In the genomic region with DNA sequence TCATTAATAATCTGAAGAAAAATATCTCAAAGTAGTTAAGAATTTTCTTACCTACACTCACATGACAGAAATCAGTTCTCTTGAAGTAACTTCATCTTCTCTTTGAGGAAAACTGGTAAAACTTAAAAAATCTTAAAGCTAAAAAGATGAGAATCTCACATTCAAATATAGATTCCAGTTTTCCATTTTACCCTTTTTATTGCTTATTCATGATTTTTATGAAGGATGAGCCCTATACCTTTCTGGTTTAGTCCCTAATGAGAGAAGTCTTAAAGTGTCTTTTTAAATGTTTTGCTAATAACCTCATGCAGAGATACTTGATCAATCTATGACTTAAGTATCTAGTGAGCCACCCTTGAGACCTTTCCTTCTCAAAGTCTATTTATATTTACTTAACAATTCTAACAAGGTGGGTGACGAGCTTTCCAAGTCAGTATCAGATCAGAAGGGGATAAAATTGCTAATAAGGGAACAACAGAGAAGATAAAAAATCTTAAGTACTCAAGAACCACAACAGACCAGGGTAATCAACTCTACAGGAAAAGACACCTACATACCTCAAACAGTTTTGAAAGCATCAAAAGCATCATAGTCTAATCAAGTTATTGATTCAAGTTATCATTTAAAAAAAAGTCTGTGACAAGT, we compare ENCODE assay signal across 11 cellular contexts. TPM values are rescaled to one million over a fixed set of nuclear protein-coding genes. Genes with fewer than 3 reads are reported as not detected.
DNase-seq lines count a peak whose midpoint lies in the region; ATAC-seq and TF ChIP-seq lines count a peak whose summit lies in the region.
"Had no signal": no experiment of that assay in that cellular context is flagged by ENCODE, and none has a peak within 500 bp of the region (broad histone marks: within the 10 kb centered on the region; RNA-seq: fewer than 3 reads in every experiment).

No MANE protein-coding gene starts in this region.

- CTCF ChIA-PET in CD4-positive, alpha-beta T cell (lab: Charles Lee): no interaction called here

- H3K4me3 ChIP-seq in HUES64 (ENCODE audit: low read length): peak overlapping the region; percentile 99; the same call in 1 of the 2 replicates
- H3K4me3 ChIP-seq: ovary had no signal

- no peak overlapping the region for H3K9ac ChIP-seq in HUES64 (ENCODE audit: low read depth, low read length)

- peaks cover 47% of the 10 kb centered on the region for H3K36me3 Mint-ChIP-seq in CD4-positive, alpha-beta T cell (ENCODE audit: low read depth)
- H3K36me3 Mint-ChIP-seq in activated naive CD8-positive, alpha-beta T cell: peaks cover 21% of the 10 kb centered on the region
- H3K36me3 Mint-ChIP-seq in naive thymus-derived CD8-positive, alpha-beta T cell: peaks cover 0 to 46% (median 10%) of the 10 kb centered on the region in 3 donors

- no CpG with 5 or more reads among the region's 1 CpG for WGBS in HUES64

- intact Hi-C loops in CD4-positive, alpha-beta T cell (cut with DNase I, micrococcal nuclease): loop anchor here in 1 of 2 experiments (5.0 to 10.0 kb wide), 7 partner anchors 174 to 1964 kb away; a partner anchor contains a TSS

- H3K36me3 ChIP-seq in HUES64 (ENCODE audit: insufficient read depth, low read length): peaks cover 59% of the 10 kb centered on the region
- H3K36me3 ChIP-seq: ovary had no signal

- no peak for TF ChIP-seq CTCF in CD4-positive, alpha-beta T cell (IDR thresholded peaks at IDR 0.05)

- no peak overlapping the region for H3K27ac ChIP-seq in CD4-positive, alpha-beta T cell (ENCODE audit: low read depth, low read length)
- H3K27ac ChIP-seq in HUES64 (ENCODE audit: low read depth, low read length): no peak overlapping the region
- H3K27ac ChIP-seq: ovary had no signal

- H3K4me1 ChIP-seq in HUES64 (ENCODE audit: insufficient read depth, low read length): peaks cover 7% of the 10 kb centered on the region; the same call in 1 of the 2 replicates

- peaks cover 75% of the 10 kb centered on the region for H3K4me1 Mint-ChIP-seq in CD4-positive, alpha-beta T cell (ENCODE audit: low read depth)
- H3K4me1 Mint-ChIP-seq in activated naive CD8-positive, alpha-beta T cell (ENCODE audit: low read depth): peaks cover 63% of the 10 kb centered on the region
- H3K4me1 Mint-ChIP-seq in naive thymus-derived CD8-positive, alpha-beta T cell: peaks cover 31 to 55% (median 53%) of the 10 kb centered on the region in 4 donors

- peak overlapping the region; percentile 77 for H3K4me3 Mint-ChIP-seq in CD4-positive, alpha-beta T cell
- H3K4me3 Mint-ChIP-seq in activated naive CD8-positive, alpha-beta T cell: peak overlapping the region; percentile 95
- peak overlapping the region in 9 of 10 donors; percentile 9 to 57 (median 44) for H3K4me3 Mint-ChIP-seq in naive thymus-derived CD8-positive, alpha-beta T cell

- DNase-seq in CD4-positive, alpha-beta T cell: no peak
- no peak for DNase-seq in naive thymus-derived CD8-positive, alpha-beta T cell
- DNase-seq in glomerular visceral epithelial cell (ENCODE audit: extremely low spot score) (no peak), kidney tubule cell (ENCODE audit: low spot score) (no peak), NCI-H1694 treated with DMSO at 0.1 percent for 48 hours (lab: John Stamatoyannopoulos, UW) (no peak)
- DNase-seq: DMS79 treated with DMSO at 0.1 percent for 48 hours, NCI-H2081 treated with DMSO at 0.1 percent for 48 hours, ovary, T-helper 9 cell had no signal

- H3K27ac Mint-ChIP-seq in CD4-positive, alpha-beta T cell: peak overlapping the region; percentile 60
- peak overlapping the region; percentile 77 for H3K27ac Mint-ChIP-seq in activated naive CD8-positive, alpha-beta T cell
- peak overlapping the region in 7 of 10 donors; percentile 7 to 85 (median 70) for H3K27ac Mint-ChIP-seq in naive thymus-derived CD8-positive, alpha-beta T cell

- ATAC-seq in CD4-positive, alpha-beta T cell (ENCODE audit: poor library complexity): no peak
- no peak for ATAC-seq in naive thymus-derived CD8-positive, alpha-beta T cell

- no peaks in the 10 kb centered on the region for H3K9me3 Mint-ChIP-seq in CD4-positive, alpha-beta T cell
- no peaks in the 10 kb centered on the region for H3K9me3 Mint-ChIP-seq in activated naive CD8-positive, alpha-beta T cell (ENCODE audit: low read depth)
- H3K9me3 Mint-ChIP-seq in naive thymus-derived CD8-positive, alpha-beta T cell: no peaks in the 10 kb centered on the region

- no peaks in the 10 kb centered on the region for H3K27me3 ChIP-seq in CD4-positive, alpha-beta T cell (ENCODE audit: control insufficient read depth, insufficient read depth, low read length)
- H3K27me3 ChIP-seq in HUES64 (ENCODE audit: insufficient read depth, low read length): no peaks in the 10 kb centered on the region
- H3K27me3 ChIP-seq: ovary had no signal

- no peaks in the 10 kb centered on the region for H3K27me3 Mint-ChIP-seq in CD4-positive, alpha-beta T cell
- H3K27me3 Mint-ChIP-seq in activated naive CD8-positive, alpha-beta T cell: no peaks in the 10 kb centered on the region
- H3K27me3 Mint-ChIP-seq in naive thymus-derived CD8-positive, alpha-beta T cell: peaks cover 0 to 1% (median 0%) of the 10 kb centered on the region in 5 donors

- POLR2A ChIA-PET in CD4-positive, alpha-beta T cell (lab: Charles Lee): interaction anchor here (1.3 to 1.6 kb wide), 2 partner anchors 11 to 379 kb away, joined by 4 read pairs; a partner anchor contains a TSS
- POLR2A ChIA-PET in naive thymus-derived CD8-positive, alpha-beta T cell (lab: Charles Lee): interaction anchor here (3.1 kb wide), 1 partner anchor 35 kb away, joined by 8 read pairs; a partner anchor contains a TSS

- no peaks in the 10 kb centered on the region for H3K9me3 ChIP-seq in CD4-positive, alpha-beta T cell (ENCODE audit: control insufficient read depth, low read length)
- H3K9me3 ChIP-seq in HUES64 (ENCODE audit: insufficient read depth, low read depth, low read length): no peaks in the 10 kb centered on the region
- H3K9me3 ChIP-seq: ovary had no signal

RNA-seq across cellular contexts. Expression of a gene that starts 2.6 kb away (rescaled TPM):
- 10 to 100 TPM; 49.8 to 56.8 TPM for total RNA-seq in CD4-positive, alpha-beta T cell
- 149 TPM for polyA plus RNA-seq in HUES64 (2013, experiment 1 of 2)
- polyA plus RNA-seq in HUES64 (2013, experiment 2 of 2): 150 TPM
- total RNA-seq in naive thymus-derived CD8-positive, alpha-beta T cell: 100 to 1,000 TPM; 150 to 151 TPM
- 10 to 100 TPM; 62.2 to 75.2 (median 66.5) TPM for polyA plus RNA-seq in naive thymus-derived CD8-positive, alpha-beta T cell

RNA-seq across cellular contexts. Expression of a gene that starts 34.2 kb away (rescaled TPM):
- total RNA-seq in CD4-positive, alpha-beta T cell: 10 to 100 TPM; 55.9 to 65.7 TPM
- 21.4 TPM for polyA plus RNA-seq in HUES64 (2013, experiment 1 of 2)
- polyA plus RNA-seq in HUES64 (2013, experiment 2 of 2): 20.7 TPM
- 100 to 1,000 TPM; 102 to 105 TPM for total RNA-seq in naive thymus-derived CD8-positive, alpha-beta T cell
- 10 to 100 TPM; 15.0 to 29.1 (median 26.7) TPM for polyA plus RNA-seq in naive thymus-derived CD8-positive, alpha-beta T cell

RNA-seq across cellular contexts. Expression of a gene that starts 34.8 kb away (rescaled TPM):
- 1 to 10 TPM; 4.8 TPM for total RNA-seq in CD4-positive, alpha-beta T cell
- polyA plus RNA-seq in HUES64 (2013, experiment 1 of 2): 8.4 TPM
- 11.2 TPM for polyA plus RNA-seq in HUES64 (2013, experiment 2 of 2)
- total RNA-seq in naive thymus-derived CD8-positive, alpha-beta T cell: 1 to 10 TPM; 4.4 TPM
- 1 to 10 TPM; 2.4 to 5.2 (median 3.0) TPM for polyA plus RNA-seq in naive thymus-derived CD8-positive, alpha-beta T cell

Comparison
In these comparisons a context has a peak if more than half of its experiments do, and no peak if none do; other contexts are left out.
1. H3K4me3 Mint-ChIP-seq: peak in every context shown above with its lines; median percentile 95 in activated naive CD8-positive, alpha-beta T cell; 77 in CD4-positive, alpha-beta T cell; 44 in naive thymus-derived CD8-positive, alpha-beta T cell.